1 cellular context compared by ENCODE assay signal in the genomic region with DNA sequence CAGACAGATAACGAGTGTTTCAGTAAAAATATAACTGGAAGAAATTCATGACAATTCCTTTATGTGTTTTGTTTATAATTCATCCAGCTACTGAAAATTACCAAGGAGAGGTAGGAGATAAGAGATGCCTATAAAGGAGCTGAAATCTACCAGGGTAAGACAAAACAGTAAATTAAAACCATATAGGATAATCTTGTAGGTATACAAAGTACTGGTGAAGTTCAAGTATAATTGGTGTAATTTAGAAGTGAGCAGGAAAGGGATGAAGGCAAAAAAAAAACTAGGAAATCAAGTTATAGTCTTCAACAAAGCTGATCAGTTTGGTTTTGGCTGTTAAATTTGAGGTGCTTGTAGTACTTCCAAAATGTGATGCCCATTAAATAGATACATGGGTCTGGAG.
TF ChIP-seq lines count a peak whose summit lies in the region.

No MANE protein-coding gene starts in this region.

TF ChIP-seq in endothelial cell of umbilical vein, 7 proteins besides CTCF, POLR2A, EP300 and RAD21 (continued from another document):
- TF ChIP-seq MAX (IDR thresholded peaks at IDR 0.05; ENCODE audit: insufficient read depth, insufficient read length) (no peak), JUN (IDR thresholded peaks at IDR 0.05; ENCODE audit: borderline replicate concordance, insufficient read depth, insufficient read length, low read depth) (no peak), EZH2 (IDR thresholded peaks at IDR 0.05; ENCODE audit: borderline replicate concordance, low read depth, low read length, severe bottlenecking) (no peak), FOS (IDR thresholded peaks at IDR 0.05; ENCODE audit: borderline replicate concordance, insufficient read depth, low read length) (no peak), POLR2AphosphoS5 (IDR thresholded peaks at IDR 0.05; ENCODE audit: insufficient read depth, low read depth, low read length) (no peak)
TF ChIP-seq in endothelial cell of umbilical vein: peak in this region for 0.
